Comparison of ENCODE assay signal across 33 cellular contexts in the genomic region with DNA sequence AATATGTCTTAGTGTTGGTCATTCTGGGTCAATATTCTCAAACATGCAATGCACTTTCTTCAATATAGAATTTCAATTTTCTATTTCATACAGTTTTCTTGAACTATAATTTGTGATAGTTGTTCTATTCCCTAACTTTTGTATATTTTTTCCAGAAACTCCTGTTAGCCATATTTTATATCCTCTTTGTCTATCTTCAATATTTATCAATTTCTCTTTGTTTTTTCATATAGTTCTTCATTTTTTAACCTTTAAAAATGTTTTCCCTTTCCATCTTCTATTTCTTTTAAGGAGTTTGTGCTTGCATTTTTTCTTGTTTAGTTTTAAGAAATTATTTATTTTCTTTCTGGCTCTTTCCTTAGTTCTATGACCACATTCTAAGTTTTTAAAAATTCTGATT.
"Had no signal": no experiment of that assay in that cellular context is flagged by ENCODE, and none has a peak within 500 bp of the region (broad histone marks: within the 10 kb centered on the region; RNA-seq: fewer than 3 reads in every experiment).

No MANE protein-coding gene starts in this region.

- DNase-seq: activated B cell treated with CpG ODN at 0.5 μM for 24 hours; activated CD4-positive, alpha-beta memory T cell treated with anti-CD3 and anti-CD28 coated beads for 36 hours; activated CD4-positive, alpha-beta T cell treated with anti-CD3 and anti-CD28 coated beads for 4 hours; activated CD4-positive, alpha-beta T cell treated with anti-CD3 and anti-CD28 coated beads, Interleukin-2, amount 10 ng/mL, durations not matched to agents 24 days and 14 days; activated CD4-positive, alpha-beta T cell treated with anti-CD3 and anti-CD28 coated beads, Interleukin-2, amount 50 U/mL, for 1 hour; activated CD4-positive, alpha-beta T cell treated with anti-CD3 and anti-CD28 coated beads, Interleukin-2, amount 50 U/mL, for 4 hours; activated CD4-positive, CD25-positive, alpha-beta regulatory T cell treated with anti-CD3 and anti-CD28 coated beads, Interleukin-2, amount 50 U/mL, for 72 hours; activated CD8-positive, alpha-beta memory T cell treated with anti-CD3 and anti-CD28 coated beads, Interleukin-2, amount 50 U/mL, for 4 hours; activated CD8-positive, alpha-beta T cell treated with anti-CD3 and anti-CD28 coated beads for 36 hours; activated effector memory CD4-positive, alpha-beta T cell treated with anti-CD3 and anti-CD28 coated beads, Interleukin-2, amount 50 U/mL, for 16 hours; activated gamma-delta T cell treated with Interleukin-2 at 50 U/mL for 16 hours; activated naive CD4-positive, alpha-beta T cell; activated naive CD4-positive, alpha-beta T cell treated with anti-CD3 and anti-CD28 coated beads for 36 hours; activated naive CD4-positive, alpha-beta T cell treated with anti-CD3 and anti-CD28 coated beads, Interleukin-2, amount 50 U/mL, for 16 hours; activated naive CD8-positive, alpha-beta T cell treated with anti-CD3 and anti-CD28 coated beads for 36 hours; activated T-cell treated with anti-CD3 and anti-CD28 coated beads for 4 hours; activated T-cell treated with anti-CD3 and anti-CD28 coated beads, Interleukin-2, amount 50 U/mL, for 1 hour; activated T-cell treated with anti-CD3 and anti-CD28 coated beads, Interleukin-2, amount 50 U/mL, for 4 hours; activated T-cell treated with anti-CD3 and anti-CD28 coated beads, Interleukin-2, amount 50 U/mL, for 72 hours; adrenal gland; amniotic stem cell; aorta; body of pancreas; brain microvascular endothelial cell; central memory CD4-positive, alpha-beta T cell; T-helper 2 cell; T-helper 9 cell had no signal

- H3K27ac ChIP-seq: adrenal gland, body of pancreas, brain microvascular endothelial cell, breast epithelium, VCaP had no signal

- H3K36me3 ChIP-seq: adrenal gland, brain microvascular endothelial cell, breast epithelium had no signal

- H3K4me3 ChIP-seq: adrenal gland, body of pancreas, breast epithelium had no signal

- FAIRE-seq: astrocyte, TTC549 had no signal

- H3K27me3 ChIP-seq: adrenal gland, body of pancreas, brain microvascular endothelial cell, breast epithelium had no signal

- H3K9me3 ChIP-seq: adrenal gland, body of pancreas, breast epithelium had no signal

- H3K4me1 ChIP-seq: adrenal gland, body of pancreas, breast epithelium had no signal

- ATAC-seq: activated CD8-positive, alpha-beta T cell treated with anti-CD3 and anti-CD28 coated beads for 36 hours; activated naive CD4-positive, alpha-beta T cell treated with anti-CD3 and anti-CD28 coated beads, Interleukin-2, amount 50 U/mL, for 72 hours; activated T-cell treated with anti-CD3 and anti-CD28 coated beads, Interleukin-2, amount 50 U/mL, for 4 hours; activated T-cell treated with anti-CD3 and anti-CD28 coated beads, Interleukin-2, amount 50 U/mL, for 72 hours; activated T-helper 17 cell treated with anti-CD3 and anti-CD28 coated beads, Interleukin-2, amount 50 U/mL, for 72 hours; body of pancreas had no signal
